Comparison of ENCODE assay signal across 13 cellular contexts in the genomic region with DNA sequence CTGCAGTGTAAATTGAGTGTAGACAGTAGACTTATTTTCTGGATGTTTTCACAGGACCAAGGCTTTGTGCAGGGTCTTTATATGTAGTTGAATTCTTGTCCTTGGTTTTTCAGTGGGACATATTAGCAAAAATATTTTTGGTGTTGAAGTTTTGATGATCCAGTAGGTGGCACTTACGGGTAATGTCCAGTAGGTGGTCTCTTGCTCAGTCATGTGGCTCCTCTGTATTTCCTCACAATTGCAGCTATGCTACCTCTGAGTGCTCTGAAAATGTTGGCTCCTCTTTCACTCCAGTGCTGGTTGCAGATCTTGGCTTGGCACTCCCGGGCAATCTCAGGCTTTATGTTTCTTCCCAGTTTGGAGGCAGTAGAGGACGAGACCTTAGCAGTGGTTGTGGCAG.
DNase-seq lines count a peak whose midpoint lies in the region; ATAC-seq and TF ChIP-seq lines count a peak whose summit lies in the region.
"Had no signal": no experiment of that assay in that cellular context is flagged by ENCODE, and none has a peak within 500 bp of the region (broad histone marks: within the 10 kb centered on the region; RNA-seq: fewer than 3 reads in every experiment).

No MANE protein-coding gene starts in this region.

- H3K36me3 ChIP-seq in WERI-Rb-1 (no peaks in the 10 kb centered on the region), tibial artery (no peaks in the 10 kb centered on the region)
- H3K36me3 ChIP-seq: Peyer's patch had no signal

- ATAC-seq in HG02763 (IDR thresholded peaks at IDR 0.05; ENCODE audit: unreplicated experiment), result peak; percentile 57
- ATAC-seq in GM21515 (IDR thresholded peaks at IDR 0.05; ENCODE audit: unreplicated experiment), result no peak
- ATAC-seq: left cardiac atrium, natural killer cell had no signal

- H3K9me3 ChIP-seq in WERI-Rb-1 (ENCODE audit: severe bottlenecking) (no peaks in the 10 kb centered on the region), tibial artery (no peaks in the 10 kb centered on the region)
- H3K9me3 ChIP-seq: Peyer's patch had no signal

- intact Hi-C loops in tibial artery (cut with DNase I; ENCODE audit: low total_unique reads), result no loop called here

- TF ChIP-seq CTCF in GM12864 (IDR thresholded peaks at IDR 0.05; ENCODE audit: low read depth, low read length, missing control alignments) (peak; percentile 36), WERI-Rb-1 (IDR thresholded peaks at IDR 0.05; ENCODE audit: low read depth, low read length) (peak; percentile 66), tibial artery (IDR thresholded peaks at IDR 0.05) (no peak)

- H3K27ac ChIP-seq in WERI-Rb-1 (no peak overlapping the region), tibial artery (no peak overlapping the region)
- H3K27ac ChIP-seq: Peyer's patch had no signal

- H3K27me3 ChIP-seq in WERI-Rb-1 (ENCODE audit: insufficient read depth, low read depth, severe bottlenecking) (peaks cover 62% of the 10 kb centered on the region), tibial artery (no peaks in the 10 kb centered on the region)
- H3K27me3 ChIP-seq: Peyer's patch had no signal

- DNase-seq in GM12864 (ENCODE audit: low read depth) (no peak), WERI-Rb-1 (no peak), iPS DF 4.7 (ENCODE audit: extremely low read depth, low spot score) (peak; percentile 19), SKM-1 treated with dmso at 0.1 percent for 144 hours (lab: John Stamatoyannopoulos, UW; ENCODE audit: unreplicated experiment) (no peak), tibial artery (no peak), NCI-H2107 (lab: John Stamatoyannopoulos, UW) (no peak)
- DNase-seq: activated CD8-positive, alpha-beta memory T cell treated with anti-CD3 and anti-CD28 coated beads, Interleukin-2, amount 50 U/mL, for 4 hours; left cardiac atrium; natural killer cell; NCI-H1436 treated with DMSO at 0.1 percent for 48 hours; Peyer's patch had no signal

- H3K4me3 ChIP-seq in GM12864 (ENCODE audit: low read depth, low read length) (no peak overlapping the region), WERI-Rb-1 (ENCODE audit: low read depth, low read length) (no peak overlapping the region), tibial artery (no peak overlapping the region)
- H3K4me3 ChIP-seq: Peyer's patch had no signal

- H3K4me1 ChIP-seq in tibial artery, result no peaks in the 10 kb centered on the region
- H3K4me1 ChIP-seq: Peyer's patch had no signal

Comparison
In these comparisons a context has a peak if more than half of its experiments do, and no peak if none do; other contexts are left out.
1. CTCF ChIP-seq: peak in GM12864 (single experiment) and WERI-Rb-1 (single experiment); none in tibial artery (0 of 2).